Comparison of ENCODE assay signal across 16 cellular contexts in genomic region chr3:63662500-63662899, GRCh38. TPM values are rescaled to one million over a fixed set of nuclear protein-coding genes. Genes with fewer than 3 reads are reported as not detected.
DNase-seq lines count a peak whose midpoint lies in the region; ATAC-seq, FAIRE-seq and TF ChIP-seq lines count a peak whose summit lies in the region.
"Had no signal": no experiment of that assay in that cellular context is flagged by ENCODE, and none has a peak within 500 bp of the region (broad histone marks: within the 10 kb centered on the region; RNA-seq: fewer than 3 reads in every experiment).

No MANE protein-coding gene starts in this region.

- H3K36me3 ChIP-seq in HepG2 (replicated peaks in 1 of 2; ENCODE audit: control insufficient read depth in 1 of 2, insufficient read depth in 2 of 2, low read length in 2 of 2) (no peaks in the 10 kb centered on the region), right lobe of liver (no peaks in the 10 kb centered on the region), NT2/D1 (ENCODE audit: insufficient read depth, insufficient read length, low read length) (no peaks in the 10 kb centered on the region)
- no peaks in the 10 kb centered on the region for H3K36me3 ChIP-seq in naive thymus-derived CD4-positive, alpha-beta T cell (ENCODE audit: control insufficient read depth in 2 of 3, insufficient read depth in 3 of 3, low read length in 3 of 3)
- H3K36me3 ChIP-seq: BLaER1 treated with 17β-estradiol and CSF1 and Interleukin-3, amounts not matched to agents 10 nM and 100 nM; esophagus muscularis mucosa had no signal

- H3K4me3 ChIP-seq in HepG2 (replicated peaks in 1 of 3; ENCODE audit: insufficient read depth in 1 of 3, low read depth in 2 of 3, low read length in 3 of 3) (no peak overlapping the region), right lobe of liver (no peak overlapping the region), NT2/D1 (ENCODE audit: insufficient read length, low read depth) (no peak overlapping the region), foreskin fibroblast (ENCODE audit: low read depth in 1 of 2, low read length in 2 of 2) (no peak overlapping the region)
- H3K4me3 ChIP-seq in naive thymus-derived CD4-positive, alpha-beta T cell (ENCODE audit: low read length): no peak overlapping the region
- H3K4me3 ChIP-seq: BLaER1 treated with 17β-estradiol and CSF1 and Interleukin-3, amounts not matched to agents 10 nM and 100 nM; esophagus muscularis mucosa had no signal

- peak; percentile 43 for TF ChIP-seq CTCF in HepG2 (CRISPR knock-in tag; IDR thresholded peaks at IDR 0.05)
- TF ChIP-seq CTCF in right lobe of liver (IDR thresholded peaks at IDR 0.05): no peak
- TF ChIP-seq CTCF in foreskin fibroblast (IDR thresholded peaks at IDR 0.05; ENCODE audit: low read depth, low read length): peak; percentile 2

- no TSS peak for BruUV-seq in HepG2 (replicated peaks; lab: Mats Ljungman, UMichigan)

- H3K4me2 ChIP-seq in HepG2 (ENCODE audit: low read depth, low read length): no peak overlapping the region
- H3K4me2 ChIP-seq: BLaER1 treated with 17β-estradiol and CSF1 and Interleukin-3, amounts not matched to agents 10 nM and 100 nM had no signal

- H3K4me1 ChIP-seq in HepG2 (ENCODE audit: insufficient read depth, low read length) (no peaks in the 10 kb centered on the region), right lobe of liver (no peaks in the 10 kb centered on the region), NT2/D1 (ENCODE audit: insufficient read depth, insufficient read length) (no peaks in the 10 kb centered on the region)
- no peaks in the 10 kb centered on the region for H3K4me1 ChIP-seq in naive thymus-derived CD4-positive, alpha-beta T cell (ENCODE audit: control insufficient read depth in 2 of 2, insufficient read depth in 2 of 2, low read length in 2 of 2)
- H3K4me1 ChIP-seq: BLaER1 treated with 17β-estradiol and CSF1 and Interleukin-3, amounts not matched to agents 10 nM and 100 nM; esophagus muscularis mucosa had no signal

- intact Hi-C loops in HepG2 (cut with micrococcal nuclease; ENCODE audit: unreplicated experiment): loop anchor here (10.0 kb wide), 1 partner anchor 308 kb away; no protein-coding TSS in a partner anchor
- intact Hi-C loops in right lobe of liver (cut with DNase I): no loop called here
- intact Hi-C loops in naive thymus-derived CD4-positive, alpha-beta T cell (cut with micrococcal nuclease): no loop called here

- ATAC-seq in HepG2 (peak; percentile 49; the same call in 2 of the 3 replicates), right lobe of liver (no peak)
- ATAC-seq in naive thymus-derived CD4-positive, alpha-beta T cell: no peak
- ATAC-seq: stimulated activated naive B cell treated with anti-CD40 and anti-IgM and Interleukin-4, amounts not matched to agents 10 μg/mL and 1 μg/mL and 100 μg/mL, for 72 hours had no signal

- H3K9ac ChIP-seq in HepG2 (ENCODE audit: insufficient read depth, low read depth, low read length) (no peak overlapping the region), NT2/D1 (ENCODE audit: insufficient read length, low read depth) (no peak overlapping the region)
- H3K9ac ChIP-seq: BLaER1 treated with 17β-estradiol and CSF1 and Interleukin-3, amounts not matched to agents 10 nM and 100 nM had no signal

- H3K27me3 ChIP-seq in HepG2 (ENCODE audit: control insufficient read depth in 1 of 2, insufficient read depth in 2 of 2, low read length in 2 of 2): no peaks in the 10 kb centered on the region
- H3K27me3 ChIP-seq in right lobe of liver: no peaks in the 10 kb centered on the region
- no peaks in the 10 kb centered on the region for H3K27me3 ChIP-seq in NT2/D1 (ENCODE audit: insufficient read depth, insufficient read length)
- H3K27me3 ChIP-seq in naive thymus-derived CD4-positive, alpha-beta T cell (ENCODE audit: control insufficient read depth in 2 of 2, insufficient read depth in 2 of 2, low read length in 2 of 2): no peaks in the 10 kb centered on the region
- H3K27me3 ChIP-seq: BLaER1 treated with 17β-estradiol and CSF1 and Interleukin-3, amounts not matched to agents 10 nM and 100 nM; esophagus muscularis mucosa had no signal

- TF ChIP-seq EP300 in HepG2 (IDR thresholded peaks at IDR 0.05; ENCODE audit: low read depth in 2 of 2, low read length in 2 of 2) (no peak), HepG2 (CRISPR knock-in tag; IDR thresholded peaks at IDR 0.05; ENCODE audit: borderline replicate concordance) (no peak)

- H3K9me3 ChIP-seq in HepG2 (ENCODE audit: low read length) (no peaks in the 10 kb centered on the region), right lobe of liver (no peaks in the 10 kb centered on the region), NT2/D1 (ENCODE audit: insufficient read depth, low read length) (no peaks in the 10 kb centered on the region)
- H3K9me3 ChIP-seq in naive thymus-derived CD4-positive, alpha-beta T cell (ENCODE audit: control insufficient read depth in 2 of 3, low read length in 3 of 3): no peaks in the 10 kb centered on the region
- H3K9me3 ChIP-seq: BLaER1 treated with 17β-estradiol and CSF1 and Interleukin-3, amounts not matched to agents 10 nM and 100 nM; esophagus muscularis mucosa had no signal

- peaks cover 0 to 6% (median 0%) of the 10 kb centered on the region in 5 donors for H3K27me3 Mint-ChIP-seq in naive thymus-derived CD4-positive, alpha-beta T cell
- H3K27me3 Mint-ChIP-seq: stimulated activated naive B cell treated with anti-CD40 and anti-IgM and Interleukin-4, amounts not matched to agents 10 μg/mL and 1 μg/mL and 100 μg/mL, for 72 hours had no signal

- peaks cover 0 to 2% (median 0%) of the 10 kb centered on the region in 11 donors for H3K9me3 Mint-ChIP-seq in naive thymus-derived CD4-positive, alpha-beta T cell
- H3K9me3 Mint-ChIP-seq: activated naive CD8-positive, alpha-beta T cell treated with anti-CD3 and anti-CD28 coated beads, Interleukin-2, amount 10 ng/mL, durations not matched to agents 7 days and 5 days; stimulated activated naive B cell treated with anti-CD40 and anti-IgM and Interleukin-4, amounts not matched to agents 10 μg/mL and 1 μg/mL and 100 μg/mL, for 72 hours had no signal

- no peak for TF ChIP-seq RAD21 in HepG2 (CRISPR knock-in tag; IDR thresholded peaks at IDR 0.05)

- H3K27ac ChIP-seq in HepG2 (ENCODE audit: extremely low read length, insufficient read depth, low read length): no peak overlapping the region
- H3K27ac ChIP-seq in right lobe of liver: no peak overlapping the region
- H3K27ac ChIP-seq in naive thymus-derived CD4-positive, alpha-beta T cell (ENCODE audit: low read depth, low read length): no peak overlapping the region
- H3K27ac ChIP-seq: BLaER1 treated with 17β-estradiol and CSF1 and Interleukin-3, amounts not matched to agents 10 nM and 100 nM; esophagus muscularis mucosa had no signal

- POLR2A ChIA-PET in HepG2 (lab: Yijun Ruan, JAX): no interaction called here
- POLR2A ChIA-PET in naive thymus-derived CD4-positive, alpha-beta T cell (lab: Charles Lee): no interaction called here

- H3K4me3 Mint-ChIP-seq in naive thymus-derived CD4-positive, alpha-beta T cell: no peak overlapping the region
- H3K4me3 Mint-ChIP-seq: activated naive CD8-positive, alpha-beta T cell treated with anti-CD3 and anti-CD28 coated beads, Interleukin-2, amount 10 ng/mL, durations not matched to agents 7 days and 5 days; stimulated activated naive B cell treated with anti-CD40 and anti-IgM and Interleukin-4, amounts not matched to agents 10 μg/mL and 1 μg/mL and 100 μg/mL, for 72 hours had no signal

- no peaks in the 10 kb centered on the region for H4K20me1 ChIP-seq in HepG2 (ENCODE audit: insufficient read depth, low read length)
- H4K20me1 ChIP-seq: BLaER1 treated with 17β-estradiol and CSF1 and Interleukin-3, amounts not matched to agents 10 nM and 100 nM had no signal

- DNase-seq in HepG2 (ENCODE audit: low spot score): peak; percentile 6
- no peak for DNase-seq in right lobe of liver
- DNase-seq in NT2/D1 (ENCODE audit: low read depth, low spot score): peak; percentile 25
- peak in 1 of 2 donors; percentile 6 for DNase-seq in foreskin fibroblast
- no peak for DNase-seq in naive thymus-derived CD4-positive, alpha-beta T cell
- no peak for DNase-seq in activated effector memory CD4-positive, alpha-beta T cell treated with anti-CD3 and anti-CD28 coated beads, Interleukin-2, amount 50 U/mL, for 16 hours
- DNase-seq in NCI-H446 treated with DMSO at 0.1 percent for 48 hours (lab: John Stamatoyannopoulos, UW): no peak
- no peak for DNase-seq in GM12891 (ENCODE audit: insufficient read length, low spot score)
- DNase-seq: activated CD8-positive, alpha-beta memory T cell treated with anti-CD3 and anti-CD28 coated beads, Interleukin-2, amount 50 U/mL, for 48 hours; activated naive CD8-positive, alpha-beta T cell treated with anti-CD3 and anti-CD28 coated beads, Interleukin-2, amount 10 ng/mL, durations not matched to agents 7 days and 5 days; MM.1S; NCI-H510A; stimulated activated naive B cell treated with anti-CD40 and anti-IgM and Interleukin-4, amounts not matched to agents 10 μg/mL and 1 μg/mL and 100 μg/mL, for 72 hours had no signal

- in situ Hi-C loops in HepG2 (cut with HindIII; ENCODE audit: extremely low pct_ligation_motif_present, low pct_unique_long_range_greater_than_20kb): no loop called here

- H3K4me1 Mint-ChIP-seq in naive thymus-derived CD4-positive, alpha-beta T cell: no peaks in the 10 kb centered on the region
- H3K4me1 Mint-ChIP-seq: activated naive CD8-positive, alpha-beta T cell treated with anti-CD3 and anti-CD28 coated beads, Interleukin-2, amount 10 ng/mL, durations not matched to agents 7 days and 5 days; stimulated activated naive B cell treated with anti-CD40 and anti-IgM and Interleukin-4, amounts not matched to agents 10 μg/mL and 1 μg/mL and 100 μg/mL, for 72 hours had no signal

- H3K79me2 ChIP-seq in HepG2 (ENCODE audit: insufficient read depth, low read length): no peaks in the 10 kb centered on the region

- H3K27ac Mint-ChIP-seq in naive thymus-derived CD4-positive, alpha-beta T cell: no peak overlapping the region
- H3K27ac Mint-ChIP-seq: activated naive CD8-positive, alpha-beta T cell treated with anti-CD3 and anti-CD28 coated beads, Interleukin-2, amount 10 ng/mL, durations not matched to agents 7 days and 5 days; stimulated activated naive B cell treated with anti-CD40 and anti-IgM and Interleukin-4, amounts not matched to agents 10 μg/mL and 1 μg/mL and 100 μg/mL, for 72 hours had no signal

- H2AFZ ChIP-seq in HepG2 (ENCODE audit: low read length): no peak overlapping the region

- CTCF ChIA-PET in HepG2 (lab: Yijun Ruan, JAX; ENCODE audit: low intra/inter-chr PET ratio, low total read pairs): no interaction called here
- CTCF ChIA-PET in naive thymus-derived CD4-positive, alpha-beta T cell (lab: Charles Lee): no interaction called here

- no peak for TF ChIP-seq POLR2A in HepG2 (IDR thresholded peaks at IDR 0.05; ENCODE audit: insufficient read depth in 1 of 2, low read depth in 2 of 2, low read length in 2 of 2)
- no peak for TF ChIP-seq POLR2A in right lobe of liver (IDR thresholded peaks at IDR 0.05)
- no peak for TF ChIP-seq POLR2A in GM12891 (IDR thresholded peaks at IDR 0.05; ENCODE audit: low read depth, low read length)

- no peaks in the 10 kb centered on the region for H3K36me3 Mint-ChIP-seq in naive thymus-derived CD4-positive, alpha-beta T cell
- H3K36me3 Mint-ChIP-seq: activated naive CD8-positive, alpha-beta T cell treated with anti-CD3 and anti-CD28 coated beads, Interleukin-2, amount 10 ng/mL, durations not matched to agents 7 days and 5 days; stimulated activated naive B cell treated with anti-CD40 and anti-IgM and Interleukin-4, amounts not matched to agents 10 μg/mL and 1 μg/mL and 100 μg/mL, for 72 hours had no signal

- FAIRE-seq in HepG2 (lab: Jason Lieb, UNC) (no peak), GM12891 (lab: Jason Lieb, UNC) (no peak)

RNA-seq across cellular contexts. Expression of gene SNTN, which starts 10.0 kb away (rescaled TPM):
- total RNA-seq in HepG2 (2016; rRNA removed; fragmentation: Illumina TruSeq; extraction: Trizol) (not detected in 2 replicates), right lobe of liver (not detected)
- total RNA-seq in HepG2 (2016; cell fraction: cytosol; rRNA removed; fragmentation: Illumina TruSeq; extraction: Trizol; ENCODE audit: low read depth): not detected in 2 replicates
- not detected in 2 replicates for total RNA-seq in HepG2 (2016; cell fraction: insoluble cytoplasmic fraction; rRNA removed; fragmentation: Illumina TruSeq; extraction: Trizol)
- not detected in 2 replicates for total RNA-seq in HepG2 (2016; cell fraction: membrane; rRNA removed; fragmentation: Illumina TruSeq; extraction: Trizol)
- total RNA-seq in HepG2 (2016; cell fraction: nucleus; rRNA removed; fragmentation: Illumina TruSeq; extraction: Trizol): not detected in 2 replicates
- polyA plus RNA-seq in HepG2 (2011; rRNA removed): not detected in 2 replicates
- polyA plus RNA-seq in HepG2 (2011; cell fraction: cytosol; rRNA removed): not detected in 2 replicates
- polyA plus RNA-seq in HepG2 (2011; cell fraction: nucleus; rRNA removed): not detected in 2 replicates
- polyA plus RNA-seq in HepG2 (2012): not detected in 2 replicates
- polyA plus RNA-seq in HepG2 (2016; cell fraction: cytosol; fragmentation: Illumina TruSeq; extraction: Trizol; ENCODE audit: low read depth): not detected in 2 replicates
- not detected in 2 replicates for polyA plus RNA-seq in HepG2 (2016; cell fraction: insoluble cytoplasmic fraction; fragmentation: Illumina TruSeq; extraction: Trizol; ENCODE audit: low read depth)
- not detected in 2 replicates for polyA plus RNA-seq in HepG2 (2016; cell fraction: membrane; fragmentation: Illumina TruSeq; extraction: Trizol; ENCODE audit: low read depth)
- polyA plus RNA-seq in HepG2 (2016; cell fraction: nucleus; fragmentation: Illumina TruSeq; extraction: Trizol; ENCODE audit: insufficient read depth, low read depth): not detected in 2 replicates
- not detected in 2 replicates for polyA minus RNA-seq in HepG2 (2011; rRNA and poly(A)+ RNA removed; ENCODE audit: low replicate concordance)
- polyA minus RNA-seq in HepG2 (2011; cell fraction: cytosol; rRNA and poly(A)+ RNA removed): not detected in 2 replicates
- not detected in 2 replicates for polyA minus RNA-seq in HepG2 (2011; cell fraction: nucleus; rRNA and poly(A)+ RNA removed)
- total RNA-seq in naive thymus-derived CD4-positive, alpha-beta T cell: not detected
- not detected for polyA plus RNA-seq in naive thymus-derived CD4-positive, alpha-beta T cell
- polyA plus RNA-seq in GM12891 (2012; ENCODE audit: low read depth, missing spikeins): not detected
- total RNA-seq: activated naive CD8-positive, alpha-beta T cell treated with anti-CD3 and anti-CD28 coated beads, Interleukin-2, amount 10 ng/mL, durations not matched to agents 7 days and 5 days; cerebellum; esophagus muscularis mucosa had no signal

Comparison
In these comparisons a context has a peak if more than half of its experiments do, and no peak if none do; other contexts are left out.
1. DNase-seq: peak in HepG2 (single experiment) and NT2/D1 (single experiment); none in right lobe of liver (0 of 3), naive thymus-derived CD4-positive, alpha-beta T cell (0 of 9), activated effector memory CD4-positive, alpha-beta T cell treated with anti-CD3 and anti-CD28 coated beads, Interleukin-2, amount 50 U/mL, for 16 hours (single experiment), NCI-H446 treated with DMSO at 0.1 percent for 48 hours (single experiment) and GM12891 (single experiment).
2. CTCF ChIP-seq: peak in HepG2 (single experiment) and foreskin fibroblast (single experiment); none in right lobe of liver (0 of 4).